In the genomic region with DNA sequence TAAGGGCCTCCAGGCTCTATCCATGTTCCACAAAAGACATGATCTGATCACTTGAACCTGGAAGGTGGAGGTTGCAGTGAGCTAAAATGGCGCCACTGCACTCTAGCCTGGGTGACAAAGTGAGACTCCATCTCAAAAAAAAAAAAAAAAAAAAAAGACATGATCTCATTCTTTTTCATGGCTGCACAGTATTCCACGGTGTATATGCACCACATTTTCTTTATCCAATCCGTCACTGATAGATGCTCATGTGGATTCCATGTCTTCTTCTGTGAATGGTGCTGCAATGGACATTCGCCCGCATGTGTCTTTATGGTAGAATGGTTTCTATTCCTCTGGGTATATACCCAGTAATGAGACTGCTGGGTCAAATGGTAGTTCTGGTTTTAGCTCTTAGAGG, we compare ENCODE assay signal across 23 cellular contexts.
DNase-seq lines count a peak whose midpoint lies in the region; ATAC-seq and TF ChIP-seq lines count a peak whose summit lies in the region.
"Had no signal": no experiment of that assay in that cellular context is flagged by ENCODE, and none has a peak within 500 bp of the region (broad histone marks: within the 10 kb centered on the region; RNA-seq: fewer than 3 reads in every experiment).

No MANE protein-coding gene starts in this region.

- H3K9me3 ChIP-seq in smooth muscle cell (replicated peaks; ENCODE audit: low read depth) (no peaks in the 10 kb centered on the region), ovary (no peaks in the 10 kb centered on the region), thyroid gland (no peaks in the 10 kb centered on the region)
- H3K9me3 ChIP-seq: vagina had no signal

- no peak overlapping the region for H3K4me2 ChIP-seq in smooth muscle cell

- H3K4me3 Mint-ChIP-seq in HFFc6 (peak overlapping the region; percentile 76; the same call in 1 of the 2 replicates), chondrocyte (ENCODE audit: unreplicated experiment) (no peak overlapping the region)
- H3K4me3 Mint-ChIP-seq: activated B cell treated with CpG ODN at 0.5 μM for 24 hours; activated T-helper 1 cell treated with anti-CD3 and anti-CD28 coated beads, Interleukin-12 subunit alpha, Interleukin-12 subunit beta, Interleukin-2, Interleukin-4 antibody, amounts not matched to agents 30 ng/mL and 10 ng/mL and 1 ng/mL, durations not matched to agents 14 hours and 24 hours and 36 hours; CD8-positive, alpha-beta T cell had no signal

- H3K36me3 ChIP-seq in smooth muscle cell (ENCODE audit: low read depth) = no peaks in the 10 kb centered on the region
- H3K36me3 ChIP-seq in ovary = no peaks in the 10 kb centered on the region
- H3K36me3 ChIP-seq in thyroid gland = no peaks in the 10 kb centered on the region
- H3K36me3 ChIP-seq: vagina had no signal

- H3K9me3 Mint-ChIP-seq in activated naive CD4-positive, alpha-beta T cell treated with anti-CD3 and anti-CD28 coated beads, Interleukin-2, amount 50 U/mL, for 72 hours = no peaks in the 10 kb centered on the region
- no peaks in the 10 kb centered on the region for H3K9me3 Mint-ChIP-seq in HFFc6
- H3K9me3 Mint-ChIP-seq in chondrocyte (ENCODE audit: low read depth) = no peaks in the 10 kb centered on the region
- H3K9me3 Mint-ChIP-seq: activated B cell treated with CpG ODN at 0.5 μM for 24 hours; activated T-helper 1 cell treated with anti-CD3 and anti-CD28 coated beads, Interleukin-12 subunit alpha, Interleukin-12 subunit beta, Interleukin-2, Interleukin-4 antibody, amounts not matched to agents 30 ng/mL and 10 ng/mL and 1 ng/mL, durations not matched to agents 14 hours and 24 hours and 36 hours; CD8-positive, alpha-beta T cell; naive thymus-derived CD8-positive, alpha-beta T cell had no signal

- no peak overlapping the region for H3K9ac ChIP-seq in smooth muscle cell (ENCODE audit: low read depth)
- H3K9ac ChIP-seq: parathyroid adenoma had no signal

- peaks cover 40% of the 10 kb centered on the region for H3K4me1 ChIP-seq in smooth muscle cell (ENCODE audit: low read depth)
- H3K4me1 ChIP-seq in ovary (ENCODE audit: insufficient read depth) = peaks cover 50% of the 10 kb centered on the region
- H3K4me1 ChIP-seq in thyroid gland = peaks cover 60 to 68% of the 10 kb centered on the region in 2 donors

- no peak for DNase-seq in activated naive CD4-positive, alpha-beta T cell treated with anti-CD3 and anti-CD28 coated beads, Interleukin-2, amount 50 U/mL, for 72 hours (ENCODE audit: low spot score in 2 of 2)
- DNase-seq in activated naive CD4-positive, alpha-beta T cell treated with Interleukin-2 at 50 U/mL for 16 hours = no peak
- DNase-seq in HFFc6 (no peak), chondrocyte (ENCODE audit: low spot score) (no peak), smooth muscle cell (lab: John Stamatoyannopoulos, UW; ENCODE audit: unreplicated experiment) (no peak), ovary (no peak), thyroid gland (no peak), NCI-H510A treated with DMSO at 0.1 percent for 48 hours (lab: John Stamatoyannopoulos, UW) (no peak)
- DNase-seq: activated B cell treated with CpG ODN at 0.5 μM for 24 hours; CD8-positive, alpha-beta T cell; left cardiac atrium; mesenchymal stem cell; MM.1S; naive thymus-derived CD8-positive, alpha-beta T cell; NCI-H1436; stimulated activated CD4-positive, alpha-beta T cell treated with anti-CD3 and anti-CD28 coated beads, Interleukin-15, amount 100 ng/mL, for 24 hours; stimulated activated CD8-positive, alpha-beta memory T cell treated with anti-CD3 and anti-CD28 coated beads, Interleukin-4, amount 100 ng/mL, for 48 hours; T1000 had no signal

- H2AFZ ChIP-seq in smooth muscle cell (ENCODE audit: low read depth) = no peak overlapping the region
- H2AFZ ChIP-seq: parathyroid adenoma had no signal

- H3K27ac ChIP-seq in smooth muscle cell (ENCODE audit: low read depth) (peak overlapping the region; percentile 90), ovary (no peak overlapping the region), thyroid gland (no peak overlapping the region)
- H3K27ac ChIP-seq: parathyroid adenoma, vagina had no signal

- peaks cover 30% of the 10 kb centered on the region for H3F3A ChIP-seq in smooth muscle cell (ENCODE audit: low read depth)

- TF ChIP-seq POLR2A in ovary (IDR thresholded peaks at IDR 0.05) (no peak), thyroid gland (IDR thresholded peaks at IDR 0.05) (no peak)

- no peak for TF ChIP-seq EP300 in ovary (IDR thresholded peaks at IDR 0.05)

- no peak for ATAC-seq in activated naive CD4-positive, alpha-beta T cell treated with anti-CD3 and anti-CD28 coated beads, Interleukin-2, amount 50 U/mL, for 72 hours
- ATAC-seq: CD8-positive, alpha-beta T cell; HCT116; naive thymus-derived CD8-positive, alpha-beta T cell; sciatic nerve had no signal

- 99% methylated on average over 5 of the region's 5 CpGs for WGBS in smooth muscle cell (ENCODE audit: low lambda C conversion rate)
- 94 to 98% (median 96%) methylated on average over 5 of the region's 5 CpGs for WGBS in ovary, 3 donors
- WGBS in thyroid gland, 2 donors = 95 to 98% methylated on average over 5 of the region's 5 CpGs

- H3K79me2 ChIP-seq in smooth muscle cell (ENCODE audit: low read depth) = peaks cover 98% of the 10 kb centered on the region

- H4K20me1 ChIP-seq in smooth muscle cell (ENCODE audit: low read depth) = peaks cover 100% of the 10 kb centered on the region

- H3K27me3 ChIP-seq in smooth muscle cell (ENCODE audit: low read depth) (no peaks in the 10 kb centered on the region), ovary (no peaks in the 10 kb centered on the region), thyroid gland (no peaks in the 10 kb centered on the region)
- H3K27me3 ChIP-seq: vagina had no signal

- TF ChIP-seq CTCF in HFFc6 (IDR thresholded peaks at IDR 0.05) (no peak), chondrocyte (IDR thresholded peaks at IDR 0.05) (no peak), smooth muscle cell (IDR thresholded peaks at IDR 0.05; ENCODE audit: borderline replicate concordance, insufficient read depth, poor library complexity, severe bottlenecking) (no peak), ovary (IDR thresholded peaks at IDR 0.05) (no peak), thyroid gland (IDR thresholded peaks at IDR 0.05) (no peak)

- H3K4me1 Mint-ChIP-seq in HFFc6 (ENCODE audit: low read depth) = peaks cover 85% of the 10 kb centered on the region
- peaks cover 87% of the 10 kb centered on the region for H3K4me1 Mint-ChIP-seq in chondrocyte (ENCODE audit: low read depth)

- H3K27me3 Mint-ChIP-seq in HFFc6 (ENCODE audit: insufficient read depth) = peaks cover 16% of the 10 kb centered on the region
- H3K27me3 Mint-ChIP-seq in chondrocyte (ENCODE audit: low read depth) = no peaks in the 10 kb centered on the region
- H3K27me3 Mint-ChIP-seq: activated B cell treated with CpG ODN at 0.5 μM for 24 hours; naive thymus-derived CD8-positive, alpha-beta T cell had no signal

- H3K27ac Mint-ChIP-seq in activated naive CD4-positive, alpha-beta T cell treated with anti-CD3 and anti-CD28 coated beads, Interleukin-2, amount 50 U/mL, for 72 hours = peak overlapping the region; percentile 68
- H3K27ac Mint-ChIP-seq in HFFc6 = peak overlapping the region; percentile 96
- H3K27ac Mint-ChIP-seq in chondrocyte (ENCODE audit: unreplicated experiment) = peak overlapping the region; percentile 59
- H3K27ac Mint-ChIP-seq: activated B cell treated with CpG ODN at 0.5 μM for 24 hours; activated T-helper 1 cell treated with anti-CD3 and anti-CD28 coated beads, Interleukin-12 subunit alpha, Interleukin-12 subunit beta, Interleukin-2, Interleukin-4 antibody, amounts not matched to agents 30 ng/mL and 10 ng/mL and 1 ng/mL, durations not matched to agents 14 hours and 24 hours and 36 hours had no signal

- peaks cover 0 to 7% of the 10 kb centered on the region in 2 donors for H3K36me3 Mint-ChIP-seq in activated naive CD4-positive, alpha-beta T cell treated with anti-CD3 and anti-CD28 coated beads, Interleukin-2, amount 50 U/mL, for 72 hours
- H3K36me3 Mint-ChIP-seq in HFFc6 (ENCODE audit: low read depth) = peaks cover 14% of the 10 kb centered on the region
- H3K36me3 Mint-ChIP-seq in chondrocyte (ENCODE audit: low read depth) = no peaks in the 10 kb centered on the region

- no peak overlapping the region for H3K4me3 ChIP-seq in smooth muscle cell
- no peak overlapping the region for H3K4me3 ChIP-seq in ovary
- H3K4me3 ChIP-seq in thyroid gland (replicated peaks in 1 of 3) = no peak overlapping the region
- H3K4me3 ChIP-seq: vagina had no signal

- intact Hi-C loops in ovary (cut with DNase I) = no loop called here
- intact Hi-C loops in thyroid gland (cut with DNase I) = no loop called here
